8 cellular contexts compared by ENCODE assay signal in the genomic region with DNA sequence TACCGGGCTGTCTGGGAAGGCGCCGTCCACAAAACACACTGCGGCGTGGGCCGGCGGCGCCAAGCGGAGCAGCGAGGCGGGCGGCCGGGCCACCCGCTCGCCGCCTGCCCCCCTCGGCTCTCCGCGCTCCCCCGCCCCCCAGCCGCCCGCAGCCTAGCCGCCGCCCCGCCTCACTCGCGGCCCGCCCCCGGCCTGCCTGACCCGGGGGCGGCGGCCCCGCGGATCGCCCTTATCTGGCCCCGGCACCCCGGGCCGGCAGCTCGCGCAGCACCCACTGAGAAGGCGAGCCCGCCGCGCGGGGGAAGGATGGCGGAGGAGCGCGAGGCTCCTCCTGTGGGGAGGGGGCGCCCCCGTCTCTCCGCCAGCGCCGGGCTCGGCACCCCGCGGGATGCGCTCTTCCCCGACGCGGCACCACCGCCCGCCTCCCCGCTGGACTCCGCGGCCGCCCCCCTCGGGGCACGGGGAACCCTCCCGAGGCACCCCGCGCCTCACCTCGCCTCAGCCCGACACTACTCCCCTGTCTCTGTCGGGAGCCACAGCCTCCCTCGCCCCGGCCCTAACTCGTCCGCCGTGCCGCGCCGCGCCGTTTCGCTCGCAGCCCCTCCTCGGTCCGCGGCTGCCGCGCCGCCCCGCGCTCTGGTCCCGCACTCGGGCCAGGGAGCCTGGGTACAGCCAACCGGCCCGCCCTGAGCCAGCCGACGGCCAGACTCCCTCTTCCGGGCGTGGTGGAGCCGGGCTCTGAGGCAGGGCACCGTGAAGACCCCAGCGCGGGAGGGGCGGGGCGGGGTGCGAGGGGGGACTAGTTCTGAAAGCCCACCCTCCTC. TPM values are rescaled to one million over a fixed set of nuclear protein-coding genes. Genes with fewer than 3 reads are reported as not detected.
DNase-seq lines count a peak whose midpoint lies in the region; ATAC-seq and TF ChIP-seq lines count a peak whose summit lies in the region.

No MANE protein-coding gene starts in this region.

- no peak for TF ChIP-seq EP300 in ovary (IDR thresholded peaks at IDR 0.05)

- H3K4me1 ChIP-seq in ovary (ENCODE audit: insufficient read depth), result peaks cover 2% of the 10 kb centered on the region

- ATAC-seq in GM18520 (IDR thresholded peaks at IDR 0.05; ENCODE audit: unreplicated experiment), result peak; percentile 20
- peak; percentile 48 for ATAC-seq in HG03045 (IDR thresholded peaks at IDR 0.05; ENCODE audit: unreplicated experiment)
- peak; percentile 34 to 36 for ATAC-seq in activated naive CD4-positive, alpha-beta T cell treated with anti-CD3 and anti-CD28 coated beads, Interleukin-2, amount 50 U/mL, for 72 hours
- peak; percentile 65 for ATAC-seq in Right ventricle myocardium superior (ENCODE audit: poor library complexity)

- peak; percentile 26 for TF ChIP-seq POLR2A in ovary (IDR thresholded peaks at IDR 0.05)

- H3K9me3 ChIP-seq in ovary, result no peaks in the 10 kb centered on the region

- peak overlapping the region; percentile 96 to 99 for H3K27ac ChIP-seq in ovary

- intact Hi-C loops in Right ventricle myocardium superior (cut with DNase I), result no loop called here
- intact Hi-C loops in ovary (cut with DNase I), result no loop called here

- peak overlapping the region; percentile 89 to 97 for H3K27ac Mint-ChIP-seq in activated naive CD4-positive, alpha-beta T cell treated with anti-CD3 and anti-CD28 coated beads, Interleukin-2, amount 50 U/mL, for 72 hours

- POLR2A ChIA-PET in AG04449 (lab: Yijun Ruan, JAX), result interaction anchor here (0.6 to 1.6 kb wide), 3 partner anchors 10 to 81 kb away, joined by 3 to 5 read pairs (median 3); no protein-coding TSS in a partner anchor

- H3K27me3 ChIP-seq in ovary, result no peaks in the 10 kb centered on the region

- 25 to 41% (median 39%) methylated on average over 33 to 109 of the region's 109 CpGs for WGBS in ovary, 3 donors

- H3K4me3 ChIP-seq in AG04449 (ENCODE audit: low read depth, low read length), result peak overlapping the region; percentile 67
- H3K4me3 ChIP-seq in ovary, result peak overlapping the region; percentile 60

- no peaks in the 10 kb centered on the region for H3K9me3 Mint-ChIP-seq in activated naive CD4-positive, alpha-beta T cell treated with anti-CD3 and anti-CD28 coated beads, Interleukin-2, amount 50 U/mL, for 72 hours

- no peaks in the 10 kb centered on the region for H3K36me3 ChIP-seq in ovary

- no peak for TF ChIP-seq CTCF in AG04449 (IDR thresholded peaks at IDR 0.05; ENCODE audit: insufficient read depth, low read length, missing control alignments)
- TF ChIP-seq CTCF in ovary (IDR thresholded peaks at IDR 0.05), result no peak

- H3K36me3 Mint-ChIP-seq in activated naive CD4-positive, alpha-beta T cell treated with anti-CD3 and anti-CD28 coated beads, Interleukin-2, amount 50 U/mL, for 72 hours, result no peaks in the 10 kb centered on the region

- DNase-seq in AG04449 (ENCODE audit: low read depth, low spot score) (no peak), RKO (ENCODE audit: low spot score) (peak; percentile 24), Right ventricle myocardium superior (peak; percentile 60), ovary (peak; percentile 48 to 72 (median 60)), MV-4-11 (lab: John Stamatoyannopoulos, UW) (no peak)
- peak; percentile 17 to 61 for DNase-seq in activated naive CD4-positive, alpha-beta T cell treated with anti-CD3 and anti-CD28 coated beads, Interleukin-2, amount 50 U/mL, for 72 hours (ENCODE audit: low spot score in 2 of 2)

- CTCF ChIA-PET in AG04449 (lab: Yijun Ruan, JAX), result no interaction called here

RNA-seq across cellular contexts. Expression of a gene that starts 0.6 kb away (rescaled TPM):
- total RNA-seq in activated naive CD4-positive, alpha-beta T cell treated with anti-CD3 and anti-CD28 coated beads, Interleukin-2, amount 50 U/mL, for 72 hours, result 10 to 100 TPM; 19.2 to 20.0 TPM
- total RNA-seq in Right ventricle myocardium superior (3.1 TPM), ovary (10 to 100 TPM; 19.9 to 34.7 (median 23.8) TPM)
- polyA plus RNA-seq in ovary, result 10 to 100 TPM; 13.0 to 17.5 TPM

RNA-seq across cellular contexts. Expression of a gene that starts 33.0 kb away (rescaled TPM):
- total RNA-seq in activated naive CD4-positive, alpha-beta T cell treated with anti-CD3 and anti-CD28 coated beads, Interleukin-2, amount 50 U/mL, for 72 hours, result not detected
- total RNA-seq in Right ventricle myocardium superior, result not detected
- not detected for total RNA-seq in ovary
- polyA plus RNA-seq in ovary, result not detected

Comparison
In these comparisons a context has a peak if more than half of its experiments do, and no peak if none do; other contexts are left out.
1. DNase-seq: peak in RKO (single experiment), activated naive CD4-positive, alpha-beta T cell treated with anti-CD3 and anti-CD28 coated beads, Interleukin-2, amount 50 U/mL, for 72 hours (2 of 2), Right ventricle myocardium superior (single experiment) and ovary (5 of 5); none in AG04449 (single experiment) and MV-4-11 (single experiment).
2. Peak in every context shown above with its lines, with median percentiles within 50 percentile points of each other: ATAC-seq.